1 cellular context compared by ENCODE assay signal in genomic region chr11:34650528-34650927, GRCh38.
A peak's percentile ranks its signal among the peaks of the same experiment; 100 is the strongest.
TF ChIP-seq lines count a peak whose summit lies in the region.

No MANE protein-coding gene starts in this region.

TF ChIP-seq in GM12878, 131 proteins besides CTCF, POLR2A, EP300 and RAD21 (continued from another document):
- TF ChIP-seq RELB (IDR thresholded peaks at IDR 0.05; ENCODE audit: low read depth) = peak; percentile 81
- peak in 1 of 2 experiments; percentile 96; a peak in 2 of 3 replicates for TF ChIP-seq EGR1 (IDR thresholded peaks at IDR 0.05; ENCODE audit: borderline replicate concordance in 1 of 2, low read depth in 2 of 2, low read length in 2 of 2)
